1 cellular context compared by ENCODE assay signal in genomic region chr17:45311762-45312476, GRCh38.
TF ChIP-seq lines count a peak whose summit lies in the region.

No MANE protein-coding gene starts in this region.

TF ChIP-seq in HepG2, 621 proteins besides CTCF, POLR2A, EP300 and RAD21 (continued from another document and continues in another):
- TF ChIP-seq SOX6 (IDR thresholded peaks at IDR 0.05) (no peak), SOX6 (CRISPR knock-in tag; IDR thresholded peaks at IDR 0.05) (peak; percentile 69), U2AF1 (optimal IDR thresholded peaks at IDR 0.05; ENCODE audit: low read depth, low read length) (no peak), TCF7 (IDR thresholded peaks at IDR 0.05; ENCODE audit: low read depth) (no peak), ZSCAN30 (CRISPR knock-in tag; IDR thresholded peaks at IDR 0.05) (no peak), ZNF180 (CRISPR knock-in tag; IDR thresholded peaks at IDR 0.05; ENCODE audit: borderline replicate concordance, low read depth) (no peak), ZNF570 (CRISPR knock-in tag; IDR thresholded peaks at IDR 0.05; ENCODE audit: borderline replicate concordance) (no peak), TBX3 (IDR thresholded peaks at IDR 0.05; ENCODE audit: borderline replicate concordance) (peak; percentile 78), LCORL (IDR thresholded peaks at IDR 0.05) (no peak), LCORL (CRISPR knock-in tag; IDR thresholded peaks at IDR 0.05) (peak; percentile 86), ZBTB37 (CRISPR knock-in tag; IDR thresholded peaks at IDR 0.05) (0 out of 2 replicates have a peak, but pooled peaks have one; percentile 28), NFKB2 (CRISPR knock-in tag; IDR thresholded peaks at IDR 0.05; ENCODE audit: borderline replicate concordance) (peak; percentile 89), POLR2G (IDR thresholded peaks at IDR 0.05; ENCODE audit: low read depth, low read length) (peak; percentile 69), PAX8 (CRISPR knock-in tag; IDR thresholded peaks at IDR 0.05; ENCODE audit: borderline replicate concordance) (peak; percentile 51; the same call in 1 of the 2 replicates), ZNF446 (CRISPR knock-in tag; IDR thresholded peaks at IDR 0.05) (no peak), ZNF251 (CRISPR knock-in tag; IDR thresholded peaks at IDR 0.05) (no peak), ZNF33B (CRISPR knock-in tag; IDR thresholded peaks at IDR 0.05) (0 out of 2 replicates have a peak, but pooled peaks have one; percentile 54), GTF2F1 (IDR thresholded peaks at IDR 0.05; ENCODE audit: low read length) (no peak), ZNF432 (CRISPR knock-in tag; IDR thresholded peaks at IDR 0.05; ENCODE audit: borderline replicate concordance) (no peak), SAFB2 (CRISPR knock-in tag; IDR thresholded peaks at IDR 0.05; ENCODE audit: borderline replicate concordance, low read depth) (no peak), RXRB (CRISPR knock-in tag; IDR thresholded peaks at IDR 0.05; ENCODE audit: borderline replicate concordance) (peak; percentile 94), ZNF335 (CRISPR knock-in tag; IDR thresholded peaks at IDR 0.05) (no peak), HIC2 (CRISPR knock-in tag; IDR thresholded peaks at IDR 0.05; ENCODE audit: low read depth) (peak; percentile 21; the same call in 1 of the 2 replicates), NR0B2 (CRISPR knock-in tag; IDR thresholded peaks at IDR 0.05) (no peak), ZNF703 (CRISPR knock-in tag; IDR thresholded peaks at IDR 0.05; ENCODE audit: borderline replicate concordance) (no peak), AFF4 (CRISPR knock-in tag; IDR thresholded peaks at IDR 0.05) (no peak), ZNF282 (IDR thresholded peaks at IDR 0.05; ENCODE audit: partially characterized antibody) (no peak), ZNF501 (CRISPR knock-in tag; IDR thresholded peaks at IDR 0.05) (peak; percentile 78), TAF15 (IDR thresholded peaks at IDR 0.05; ENCODE audit: low read depth, low read length, poor library complexity, severe bottlenecking) (no peak), SMAD9 (CRISPR knock-in tag; IDR thresholded peaks at IDR 0.05) (no peak), ETV5 (CRISPR knock-in tag; IDR thresholded peaks at IDR 0.05; ENCODE audit: borderline replicate concordance) (peak; percentile 83), ZNF496 (CRISPR knock-in tag; IDR thresholded peaks at IDR 0.05; ENCODE audit: insufficient replicate concordance) (no peak), HBP1 (CRISPR knock-in tag; IDR thresholded peaks at IDR 0.05; ENCODE audit: low read depth) (no peak), TFE3 (CRISPR knock-in tag; IDR thresholded peaks at IDR 0.05) (peak; percentile 55; the same call in 1 of the 2 replicates)
- TF ChIP-seq, protein P1, sequence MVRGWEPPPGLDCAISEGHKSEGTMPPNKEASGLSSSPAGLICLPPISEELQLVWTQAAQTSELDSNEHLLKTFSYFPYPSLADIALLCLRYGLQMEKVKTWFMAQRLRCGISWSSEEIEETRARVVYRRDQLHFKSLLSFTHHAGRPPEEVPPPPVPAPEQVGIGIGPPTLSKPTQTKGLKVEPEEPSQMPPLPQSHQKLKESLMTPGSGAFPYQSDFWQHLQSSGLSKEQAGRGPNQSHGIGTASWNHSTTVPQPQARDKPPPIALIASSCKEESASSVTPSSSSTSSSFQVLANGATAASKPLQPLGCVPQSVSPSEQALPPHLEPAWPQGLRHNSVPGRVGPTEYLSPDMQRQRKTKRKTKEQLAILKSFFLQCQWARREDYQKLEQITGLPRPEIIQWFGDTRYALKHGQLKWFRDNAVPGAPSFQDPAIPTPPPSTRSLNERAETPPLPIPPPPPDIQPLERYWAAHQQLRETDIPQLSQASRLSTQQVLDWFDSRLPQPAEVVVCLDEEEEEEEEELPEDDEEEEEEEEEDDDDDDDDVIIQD (CRISPR knock-in tag; IDR thresholded peaks at IDR 0.05; ENCODE audit: low read depth) = peak; percentile 72
- TF ChIP-seq, protein P2, sequence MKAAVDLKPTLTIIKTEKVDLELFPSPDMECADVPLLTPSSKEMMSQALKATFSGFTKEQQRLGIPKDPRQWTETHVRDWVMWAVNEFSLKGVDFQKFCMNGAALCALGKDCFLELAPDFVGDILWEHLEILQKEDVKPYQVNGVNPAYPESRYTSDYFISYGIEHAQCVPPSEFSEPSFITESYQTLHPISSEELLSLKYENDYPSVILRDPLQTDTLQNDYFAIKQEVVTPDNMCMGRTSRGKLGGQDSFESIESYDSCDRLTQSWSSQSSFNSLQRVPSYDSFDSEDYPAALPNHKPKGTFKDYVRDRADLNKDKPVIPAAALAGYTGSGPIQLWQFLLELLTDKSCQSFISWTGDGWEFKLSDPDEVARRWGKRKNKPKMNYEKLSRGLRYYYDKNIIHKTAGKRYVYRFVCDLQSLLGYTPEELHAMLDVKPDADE (CRISPR knock-in tag; IDR thresholded peaks at IDR 0.05) = no peak
- TF ChIP-seq, protein P3, sequence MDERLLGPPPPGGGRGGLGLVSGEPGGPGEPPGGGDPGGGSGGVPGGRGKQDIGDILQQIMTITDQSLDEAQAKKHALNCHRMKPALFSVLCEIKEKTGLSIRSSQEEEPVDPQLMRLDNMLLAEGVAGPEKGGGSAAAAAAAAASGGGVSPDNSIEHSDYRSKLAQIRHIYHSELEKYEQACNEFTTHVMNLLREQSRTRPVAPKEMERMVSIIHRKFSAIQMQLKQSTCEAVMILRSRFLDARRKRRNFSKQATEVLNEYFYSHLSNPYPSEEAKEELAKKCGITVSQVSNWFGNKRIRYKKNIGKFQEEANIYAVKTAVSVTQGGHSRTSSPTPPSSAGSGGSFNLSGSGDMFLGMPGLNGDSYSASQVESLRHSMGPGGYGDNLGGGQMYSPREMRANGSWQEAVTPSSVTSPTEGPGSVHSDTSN (CRISPR knock-in tag; IDR thresholded peaks at IDR 0.05) = no peak
- TF ChIP-seq, protein P4, sequence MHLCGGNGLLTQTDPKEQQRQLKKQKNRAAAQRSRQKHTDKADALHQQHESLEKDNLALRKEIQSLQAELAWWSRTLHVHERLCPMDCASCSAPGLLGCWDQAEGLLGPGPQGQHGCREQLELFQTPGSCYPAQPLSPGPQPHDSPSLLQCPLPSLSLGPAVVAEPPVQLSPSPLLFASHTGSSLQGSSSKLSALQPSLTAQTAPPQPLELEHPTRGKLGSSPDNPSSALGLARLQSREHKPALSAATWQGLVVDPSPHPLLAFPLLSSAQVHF (CRISPR knock-in tag; IDR thresholded peaks at IDR 0.05) = no peak
- TF ChIP-seq, protein P5, sequence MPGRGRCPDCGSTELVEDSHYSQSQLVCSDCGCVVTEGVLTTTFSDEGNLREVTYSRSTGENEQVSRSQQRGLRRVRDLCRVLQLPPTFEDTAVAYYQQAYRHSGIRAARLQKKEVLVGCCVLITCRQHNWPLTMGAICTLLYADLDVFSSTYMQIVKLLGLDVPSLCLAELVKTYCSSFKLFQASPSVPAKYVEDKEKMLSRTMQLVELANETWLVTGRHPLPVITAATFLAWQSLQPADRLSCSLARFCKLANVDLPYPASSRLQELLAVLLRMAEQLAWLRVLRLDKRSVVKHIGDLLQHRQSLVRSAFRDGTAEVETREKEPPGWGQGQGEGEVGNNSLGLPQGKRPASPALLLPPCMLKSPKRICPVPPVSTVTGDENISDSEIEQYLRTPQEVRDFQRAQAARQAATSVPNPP (CRISPR knock-in tag; IDR thresholded peaks at IDR 0.05) = no peak; the same call in 1 of the 2 replicates
- TF ChIP-seq, protein P6, sequence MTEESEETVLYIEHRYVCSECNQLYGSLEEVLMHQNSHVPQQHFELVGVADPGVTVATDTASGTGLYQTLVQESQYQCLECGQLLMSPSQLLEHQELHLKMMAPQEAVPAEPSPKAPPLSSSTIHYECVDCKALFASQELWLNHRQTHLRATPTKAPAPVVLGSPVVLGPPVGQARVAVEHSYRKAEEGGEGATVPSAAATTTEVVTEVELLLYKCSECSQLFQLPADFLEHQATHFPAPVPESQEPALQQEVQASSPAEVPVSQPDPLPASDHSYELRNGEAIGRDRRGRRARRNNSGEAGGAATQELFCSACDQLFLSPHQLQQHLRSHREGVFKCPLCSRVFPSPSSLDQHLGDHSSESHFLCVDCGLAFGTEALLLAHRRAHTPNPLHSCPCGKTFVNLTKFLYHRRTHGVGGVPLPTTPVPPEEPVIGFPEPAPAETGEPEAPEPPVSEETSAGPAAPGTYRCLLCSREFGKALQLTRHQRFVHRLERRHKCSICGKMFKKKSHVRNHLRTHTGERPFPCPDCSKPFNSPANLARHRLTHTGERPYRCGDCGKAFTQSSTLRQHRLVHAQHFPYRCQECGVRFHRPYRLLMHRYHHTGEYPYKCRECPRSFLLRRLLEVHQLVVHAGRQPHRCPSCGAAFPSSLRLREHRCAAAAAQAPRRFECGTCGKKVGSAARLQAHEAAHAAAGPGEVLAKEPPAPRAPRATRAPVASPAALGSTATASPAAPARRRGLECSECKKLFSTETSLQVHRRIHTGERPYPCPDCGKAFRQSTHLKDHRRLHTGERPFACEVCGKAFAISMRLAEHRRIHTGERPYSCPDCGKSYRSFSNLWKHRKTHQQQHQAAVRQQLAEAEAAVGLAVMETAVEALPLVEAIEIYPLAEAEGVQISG (CRISPR knock-in tag; IDR thresholded peaks at IDR 0.05) = peak; percentile 76
